Comparison of ENCODE assay signal across 1 cellular context in genomic region chr19:55437410-55437809, GRCh38.
TF ChIP-seq lines count a peak whose summit lies in the region.

No MANE protein-coding gene starts in this region.

TF ChIP-seq in K562, 482 proteins besides CTCF, POLR2A, EP300 and RAD21 (continued from another document and continues in another):
- TF ChIP-seq LCOR (CRISPR knock-in tag; IDR thresholded peaks at IDR 0.05) (peak; percentile 79), MCM3 (IDR thresholded peaks at IDR 0.05) (no peak), CLOCK (CRISPR knock-in tag; IDR thresholded peaks at IDR 0.05; ENCODE audit: borderline replicate concordance) (no peak), PBX2 (CRISPR knock-in tag; IDR thresholded peaks at IDR 0.05; ENCODE audit: low read depth) (no peak), PBX2 (tag; conservative IDR thresholded peaks at IDR 0.05; ENCODE audit: low read depth) (no peak), CBX8 (IDR thresholded peaks at IDR 0.05; ENCODE audit: borderline replicate concordance, extremely low read depth, low read depth, low read length, poor library complexity, severe bottlenecking) (no peak), NFATC3 (IDR thresholded peaks at IDR 0.05) (no peak), ARNT (IDR thresholded peaks at IDR 0.05) (no peak), E2F5 (CRISPR knock-in tag; IDR thresholded peaks at IDR 0.05) (no peak), CREM (IDR thresholded peaks at IDR 0.05; ENCODE audit: low read depth) (peak; percentile 49), MGA (IDR thresholded peaks at IDR 0.05) (no peak), ZBTB9 (CRISPR knock-in tag; IDR thresholded peaks at IDR 0.05) (no peak), MTA1 (IDR thresholded peaks at IDR 0.05; ENCODE audit: borderline replicate concordance) (no peak), ZNF395 (CRISPR knock-in tag; IDR thresholded peaks at IDR 0.05) (peak; percentile 80), CHD2 (IDR thresholded peaks at IDR 0.05; ENCODE audit: low read depth, low read length) (no peak), VEZF1 (CRISPR knock-in tag; IDR thresholded peaks at IDR 0.05) (peak; percentile 64), NFYB (IDR thresholded peaks at IDR 0.05; ENCODE audit: extremely low read depth, insufficient read length) (no peak), NFXL1 (CRISPR knock-in tag; IDR thresholded peaks at IDR 0.05) (no peak), MLLT1 (IDR thresholded peaks at IDR 0.05) (no peak), BRCA1 (IDR thresholded peaks at IDR 0.05) (no peak), BRCA1 (CRISPR knock-in tag; IDR thresholded peaks at IDR 0.05) (no peak), ZNF584 (CRISPR knock-in tag; IDR thresholded peaks at IDR 0.05; ENCODE audit: low read depth) (peak; percentile 71; the same call in 1 of the 2 replicates), GATAD2A (IDR thresholded peaks at IDR 0.05) (no peak), YBX1 (IDR thresholded peaks at IDR 0.05) (no peak), PHF21A (IDR thresholded peaks at IDR 0.05; ENCODE audit: borderline replicate concordance, low read depth) (no peak), GATA2 (CRISPR knock-in tag; IDR thresholded peaks at IDR 0.05) (no peak), SIN3B (IDR thresholded peaks at IDR 0.05; ENCODE audit: low read depth) (no peak), HINFP (tag; conservative IDR thresholded peaks at IDR 0.05; ENCODE audit: low read depth) (no peak), CHD1 (IDR thresholded peaks at IDR 0.05; ENCODE audit: low read length) (no peak), ETS2 (tag; IDR thresholded peaks at IDR 0.05; ENCODE audit: borderline replicate concordance, poor library complexity, severe bottlenecking) (no peak), ZNF717 (CRISPR knock-in tag; IDR thresholded peaks at IDR 0.05) (no peak), ZNF174 (CRISPR knock-in tag; IDR thresholded peaks at IDR 0.05) (no peak)
